7 cellular contexts compared by ENCODE assay signal in genomic region chr1:234544094-234544579, GRCh38.
A peak's percentile ranks its signal among the peaks of the same experiment; 100 is the strongest.
DNase-seq lines count a peak whose midpoint lies in the region; ATAC-seq and TF ChIP-seq lines count a peak whose summit lies in the region.

No MANE protein-coding gene starts in this region.

- H3K27me3 Mint-ChIP-seq in HFFc6 (ENCODE audit: insufficient read depth): peaks cover 6% of the 10 kb centered on the region
- H3K27me3 Mint-ChIP-seq in activated naive CD4-positive, alpha-beta T cell treated with anti-CD3 and anti-CD28 coated beads for 36 hours (ENCODE audit: low read depth): no peaks in the 10 kb centered on the region

- WGBS in gastroesophageal sphincter (ENCODE audit: low coverage in 1 of 2), 2 donors: 11 to 13% methylated on average over 3 to 6 of the region's 6 CpGs

- peak overlapping the region; percentile 90 for H3K27ac Mint-ChIP-seq in HFFc6
- peak overlapping the region; percentile 69 for H3K27ac Mint-ChIP-seq in activated naive CD4-positive, alpha-beta T cell treated with anti-CD3 and anti-CD28 coated beads for 36 hours

- H3K36me3 ChIP-seq in gastroesophageal sphincter: no peaks in the 10 kb centered on the region

- H3K36me3 Mint-ChIP-seq in HFFc6 (ENCODE audit: low read depth): no peaks in the 10 kb centered on the region
- no peaks in the 10 kb centered on the region for H3K36me3 Mint-ChIP-seq in activated naive CD4-positive, alpha-beta T cell treated with anti-CD3 and anti-CD28 coated beads for 36 hours (ENCODE audit: low read depth)

- intact Hi-C loops in activated naive CD4-positive, alpha-beta T cell treated with anti-CD3 and anti-CD28 coated beads for 36 hours (cut with micrococcal nuclease): loop anchor here (1.0 to 2.0 kb wide), 3 partner anchors 43 to 57 kb away; no protein-coding TSS in a partner anchor

- no peak for TF ChIP-seq EP300 in gastroesophageal sphincter (IDR thresholded peaks at IDR 0.05)

- peak; percentile 91 for DNase-seq in HFFc6
- peak; percentile 99 for DNase-seq in NCI-H69 (lab: John Stamatoyannopoulos, UW)
- DNase-seq in activated naive CD4-positive, alpha-beta T cell treated with anti-CD3 and anti-CD28 coated beads for 36 hours: peak; percentile 89
- DNase-seq in pons (ENCODE audit: low spot score): peak; percentile 95
- DNase-seq in NK-92 (lab: John Stamatoyannopoulos, UW; ENCODE audit: unreplicated experiment): no peak

- H3K4me1 Mint-ChIP-seq in HFFc6 (ENCODE audit: low read depth): peaks cover 34% of the 10 kb centered on the region
- H3K4me1 Mint-ChIP-seq in activated naive CD4-positive, alpha-beta T cell treated with anti-CD3 and anti-CD28 coated beads for 36 hours (ENCODE audit: low read depth): peaks cover 19% of the 10 kb centered on the region

- H3K9me3 ChIP-seq in gastroesophageal sphincter: no peaks in the 10 kb centered on the region

- no peaks in the 10 kb centered on the region for H3K9me3 Mint-ChIP-seq in HFFc6
- H3K9me3 Mint-ChIP-seq in activated naive CD4-positive, alpha-beta T cell treated with anti-CD3 and anti-CD28 coated beads for 36 hours: no peaks in the 10 kb centered on the region

- peak overlapping the region; percentile 56 for H3K4me3 Mint-ChIP-seq in HFFc6
- H3K4me3 Mint-ChIP-seq in activated naive CD4-positive, alpha-beta T cell treated with anti-CD3 and anti-CD28 coated beads for 36 hours: no peak overlapping the region

- peak overlapping the region; percentile 95 to 99 (median 96) for H3K27ac ChIP-seq in gastroesophageal sphincter

- CTCF ChIA-PET in activated naive CD4-positive, alpha-beta T cell treated with anti-CD3 and anti-CD28 coated beads for 36 hours (lab: Charles Lee): interaction anchor here (0.6 to 1.2 kb wide), 5 partner anchors 238 to 847 kb away, joined by 3 to 4 read pairs (median 3); no protein-coding TSS in a partner anchor

- TF ChIP-seq POLR2A in gastroesophageal sphincter (IDR thresholded peaks at IDR 0.05): no peak

- TF ChIP-seq CTCF in HFFc6 (IDR thresholded peaks at IDR 0.05): no peak
- no peak for TF ChIP-seq CTCF in gastroesophageal sphincter (IDR thresholded peaks at IDR 0.05)

- H3K4me3 ChIP-seq in gastroesophageal sphincter: no peak overlapping the region

- ATAC-seq in gastroesophageal sphincter (peak; percentile 73), GM21381 (IDR thresholded peaks at IDR 0.05; ENCODE audit: unreplicated experiment) (no peak)

- no peaks in the 10 kb centered on the region for H3K27me3 ChIP-seq in gastroesophageal sphincter

- peaks cover 11 to 77% (median 49%) of the 10 kb centered on the region in 3 donors for H3K4me1 ChIP-seq in gastroesophageal sphincter
